14 cellular contexts compared by ENCODE assay signal in the genomic region with DNA sequence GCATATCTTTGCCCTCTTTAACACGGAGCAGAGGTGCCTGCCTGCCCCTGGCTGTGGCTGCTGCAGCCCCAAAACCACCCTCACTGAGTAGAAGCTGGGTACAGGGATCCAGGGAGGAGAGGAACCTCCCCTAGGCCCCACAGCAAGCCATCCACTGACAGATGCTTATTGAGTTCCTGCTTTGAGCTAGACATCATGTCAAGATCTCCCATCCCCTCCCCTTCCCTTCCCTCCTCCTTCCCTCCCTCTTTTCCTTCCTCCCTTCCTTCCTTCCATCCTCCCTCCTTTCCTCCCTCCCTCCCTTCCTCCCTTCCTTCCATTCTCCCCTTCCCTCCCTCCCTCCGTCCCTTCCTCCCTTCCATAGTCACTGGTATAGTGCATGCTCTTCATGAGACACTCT. TPM values are rescaled to one million over a fixed set of nuclear protein-coding genes. Genes with fewer than 3 reads are reported as not detected.
DNase-seq lines count a peak whose midpoint lies in the region; ATAC-seq and TF ChIP-seq lines count a peak whose summit lies in the region.
"Had no signal": no experiment of that assay in that cellular context is flagged by ENCODE, and none has a peak within 500 bp of the region (broad histone marks: within the 10 kb centered on the region; RNA-seq: fewer than 3 reads in every experiment).

No MANE protein-coding gene starts in this region.

- intact Hi-C loops in heart left ventricle (cut with DNase I) (no loop called here), left cardiac atrium (cut with DNase I) (no loop called here), upper lobe of right lung (cut with DNase I) (no loop called here)

- ATAC-seq in heart left ventricle (no peak), left cardiac atrium (no peak), upper lobe of right lung (no peak), GM21447 (IDR thresholded peaks at IDR 0.05; ENCODE audit: unreplicated experiment) (no peak)
- ATAC-seq: Panc1, T-cell had no signal

- H3K9me3 ChIP-seq in heart left ventricle (no peaks in the 10 kb centered on the region), upper lobe of right lung (no peaks in the 10 kb centered on the region)

- WGBS in heart left ventricle, 4 donors, result 56 to 63% (median 58%) methylated on average over 2 of the region's 2 CpGs

- DNase-seq in heart left ventricle (no peak), left cardiac atrium (no peak), islet precursor cell (peak; percentile 52), upper lobe of right lung (no peak), medulla oblongata (ENCODE audit: extremely low spot score) (no peak)
- DNase-seq: ACHN; activated gamma-delta T cell; CD8-positive, alpha-beta memory T cell; NCI-H1417 treated with DMSO at 0.1 percent for 48 hours; occipital lobe; T-cell had no signal

- no peak for TF ChIP-seq POLR2A in heart left ventricle (IDR thresholded peaks at IDR 0.05)

- TF ChIP-seq CTCF in heart left ventricle (IDR thresholded peaks at IDR 0.05), result no peak
- no peak for TF ChIP-seq CTCF in upper lobe of right lung (IDR thresholded peaks at IDR 0.05)

- H3K27me3 ChIP-seq in heart left ventricle (peaks cover 0 to 10% (median 0%) of the 10 kb centered on the region in 9 donors), upper lobe of right lung (no peaks in the 10 kb centered on the region)

- no peak overlapping the region for H3K4me3 ChIP-seq in heart left ventricle
- no peak overlapping the region for H3K4me3 ChIP-seq in upper lobe of right lung
- H3K4me3 ChIP-seq: coronary artery had no signal

- H3K36me3 ChIP-seq in heart left ventricle, result no peaks in the 10 kb centered on the region
- no peaks in the 10 kb centered on the region for H3K36me3 ChIP-seq in upper lobe of right lung

- peaks cover 6 to 51% (median 22%) of the 10 kb centered on the region in 12 donors for H3K4me1 ChIP-seq in heart left ventricle
- H3K4me1 ChIP-seq in upper lobe of right lung, result peaks cover 20% of the 10 kb centered on the region

- H3K27ac ChIP-seq in heart left ventricle (peak overlapping the region in 8 of 12 donors; percentile 8 to 83 (median 67)), upper lobe of right lung (peak overlapping the region; percentile 58)

RNA-seq across cellular contexts. Expression of a gene that starts 29.3 kb away (rescaled TPM):
- total RNA-seq in heart left ventricle, result 100 to 1,000 TPM in 1 of 9 donors, 10 to 100 TPM in 8; 68.5 to 122 (median 87.4) TPM
- polyA plus RNA-seq in heart left ventricle, result 100 to 1,000 TPM in 1 of 2 donors, 10 to 100 TPM in 1; 77.7 to 144 TPM
- 100 to 1,000 TPM in 1 of 2 donors, 10 to 100 TPM in 1; 85.6 to 113 TPM for total RNA-seq in left cardiac atrium
- 88.7 TPM for total RNA-seq in upper lobe of right lung

RNA-seq across cellular contexts. Expression of a gene that starts 29.6 kb away (rescaled TPM):
- total RNA-seq in heart left ventricle (10 to 100 TPM; 10.8 to 23.9 (median 18.7) TPM), left cardiac atrium (10 to 100 TPM; 17.2 to 18.4 TPM), upper lobe of right lung (18.9 TPM)
- 10 to 100 TPM; 25.8 to 30.6 TPM for polyA plus RNA-seq in heart left ventricle

RNA-seq across cellular contexts. Expression of a gene that starts 43.3 kb away (rescaled TPM):
- total RNA-seq in heart left ventricle (10 to 100 TPM in 1 of 9 donors, 1 to 10 TPM in 8; 1.6 to 17.2 (median 3.6) TPM), left cardiac atrium (10 to 100 TPM; 11.3 to 14.0 TPM), upper lobe of right lung (5.2 TPM)
- polyA plus RNA-seq in heart left ventricle, result 1 to 10 TPM; 2.2 to 7.7 TPM

RNA-seq across cellular contexts. Expression of a gene that starts 55.1 kb away (rescaled TPM):
- total RNA-seq in heart left ventricle (100 to 1,000 TPM in 1 of 9 donors, 10 to 100 TPM in 8; 42.6 to 101 (median 79.3) TPM), left cardiac atrium (10 to 100 TPM; 67.1 to 68.5 TPM), upper lobe of right lung (107 TPM)
- 10 to 100 TPM; 43.7 to 53.8 TPM for polyA plus RNA-seq in heart left ventricle
